Comparison of ENCODE assay signal across 9 cellular contexts in genomic region chr3:38843898-38844297, GRCh38. TPM values are rescaled to one million over a fixed set of nuclear protein-coding genes. Genes with fewer than 3 reads are reported as not detected.
DNase-seq lines count a peak whose midpoint lies in the region; ATAC-seq and TF ChIP-seq lines count a peak whose summit lies in the region.
"Had no signal": no experiment of that assay in that cellular context is flagged by ENCODE, and none has a peak within 500 bp of the region (broad histone marks: within the 10 kb centered on the region; RNA-seq: fewer than 3 reads in every experiment).

No MANE protein-coding gene starts in this region.

- H3F3A ChIP-seq in neural progenitor cell (ENCODE audit: low read depth), result no peaks in the 10 kb centered on the region

- H3K4me3 Mint-ChIP-seq in neural progenitor cell, result no peak overlapping the region

- no peak for ATAC-seq in HG03108 (IDR thresholded peaks at IDR 0.05; ENCODE audit: unreplicated experiment)

- H3K4me2 ChIP-seq in neural progenitor cell, result no peak overlapping the region

- no peaks in the 10 kb centered on the region for H3K27me3 ChIP-seq in neural progenitor cell
- H3K27me3 ChIP-seq in thyroid gland, result no peaks in the 10 kb centered on the region
- no peaks in the 10 kb centered on the region for H3K27me3 ChIP-seq in prostate gland (replicated peaks; ENCODE audit: insufficient read depth)
- H3K27me3 ChIP-seq in sigmoid colon, result no peaks in the 10 kb centered on the region

- H3K27ac ChIP-seq in neural progenitor cell (no peak overlapping the region), thyroid gland (no peak overlapping the region), prostate gland (no peak overlapping the region), sigmoid colon (no peak overlapping the region)
- H3K27ac ChIP-seq: SJSA1 had no signal

- H3K9ac ChIP-seq in neural progenitor cell, result no peak overlapping the region

- H3K36me3 ChIP-seq in neural progenitor cell, result no peaks in the 10 kb centered on the region
- no peaks in the 10 kb centered on the region for H3K36me3 ChIP-seq in thyroid gland
- H3K36me3 ChIP-seq in prostate gland, result no peaks in the 10 kb centered on the region
- no peaks in the 10 kb centered on the region for H3K36me3 ChIP-seq in sigmoid colon
- H3K36me3 ChIP-seq: SJSA1 had no signal

- no peak for TF ChIP-seq EP300 in sigmoid colon (IDR thresholded peaks at IDR 0.05)

- DNase-seq in GM10266 (ENCODE audit: extremely low spot score), result no peak
- DNase-seq in NCI-H1417 treated with DMSO at 0.1 percent for 48 hours (lab: John Stamatoyannopoulos, UW), result peak; percentile 1
- peak; percentile 64 for DNase-seq in dedifferentiated amniotic fluid mesenchymal stem cell (ENCODE audit: extremely low spot score)
- DNase-seq in neural progenitor cell (ENCODE audit: low spot score), result peak; percentile 62
- no peak for DNase-seq in thyroid gland
- DNase-seq in prostate gland (ENCODE audit: low spot score), result no peak
- no peak for DNase-seq in sigmoid colon

- H3K27me3 Mint-ChIP-seq in neural progenitor cell (ENCODE audit: insufficient read depth, low read depth), result peaks cover 7% of the 10 kb centered on the region

- peak; percentile 32 for TF ChIP-seq CTCF in GM10266 (IDR thresholded peaks at IDR 0.05; ENCODE audit: control insufficient read depth, insufficient read depth, low read depth, missing control alignments)
- peak; percentile 59 for TF ChIP-seq CTCF in neural progenitor cell (IDR thresholded peaks at IDR 0.05)
- TF ChIP-seq CTCF in thyroid gland (IDR thresholded peaks at IDR 0.05), result peak in 1 of 6 experiments; percentile 10
- TF ChIP-seq CTCF in prostate gland (IDR thresholded peaks at IDR 0.05), result peak in 2 of 4 experiments; percentile 8 to 37
- no peak for TF ChIP-seq CTCF in sigmoid colon (IDR thresholded peaks at IDR 0.05)

- WGBS in thyroid gland, 2 donors, result 56 to 68% methylated on average over 2 of the region's 2 CpGs
- 30% methylated on average over 2 of the region's 2 CpGs for WGBS in prostate gland
- 57 to 64% methylated on average over 2 of the region's 2 CpGs for WGBS in sigmoid colon, 2 donors

- no peaks in the 10 kb centered on the region for H4K20me1 ChIP-seq in neural progenitor cell (ENCODE audit: low read depth)

- no peak overlapping the region for H2AFZ ChIP-seq in neural progenitor cell (replicated peaks)

- H3K4me1 Mint-ChIP-seq in neural progenitor cell, result peaks cover 3% of the 10 kb centered on the region

- H3K4me3 ChIP-seq in neural progenitor cell (no peak overlapping the region), thyroid gland (replicated peaks in 1 of 3) (no peak overlapping the region), prostate gland (no peak overlapping the region), sigmoid colon (no peak overlapping the region)
- H3K4me3 ChIP-seq: SJSA1 had no signal

- no peaks in the 10 kb centered on the region for H3K9me3 ChIP-seq in neural progenitor cell (ENCODE audit: low read depth)
- no peaks in the 10 kb centered on the region for H3K9me3 ChIP-seq in thyroid gland
- H3K9me3 ChIP-seq in prostate gland, result no peaks in the 10 kb centered on the region
- no peaks in the 10 kb centered on the region for H3K9me3 ChIP-seq in sigmoid colon
- H3K9me3 ChIP-seq: SJSA1 had no signal

- H3K79me2 ChIP-seq in neural progenitor cell (ENCODE audit: low read depth), result no peaks in the 10 kb centered on the region

- H3K36me3 Mint-ChIP-seq in neural progenitor cell, result no peaks in the 10 kb centered on the region

- TF ChIP-seq POLR2A in thyroid gland (IDR thresholded peaks at IDR 0.05) (no peak), prostate gland (IDR thresholded peaks at IDR 0.05) (no peak), sigmoid colon (IDR thresholded peaks at IDR 0.05) (no peak)

- H3K4me1 ChIP-seq in neural progenitor cell, result no peaks in the 10 kb centered on the region
- no peaks in the 10 kb centered on the region for H3K4me1 ChIP-seq in thyroid gland
- no peaks in the 10 kb centered on the region for H3K4me1 ChIP-seq in prostate gland (replicated peaks)
- H3K4me1 ChIP-seq in sigmoid colon, result no peaks in the 10 kb centered on the region
- H3K4me1 ChIP-seq: SJSA1 had no signal

- intact Hi-C loops in thyroid gland (cut with DNase I), result no loop called here
- intact Hi-C loops in prostate gland (cut with DNase I), result loop anchor here (5.0 kb wide), 1 partner anchor 322 kb away; no protein-coding TSS in a partner anchor
- intact Hi-C loops in sigmoid colon (cut with DNase I), result loop anchor here (5.0 kb wide), 1 partner anchor 322 kb away; no protein-coding TSS in a partner anchor

- H3K9me3 Mint-ChIP-seq in neural progenitor cell, result no peaks in the 10 kb centered on the region

- H3K27ac Mint-ChIP-seq in neural progenitor cell, result no peak overlapping the region

RNA-seq across cellular contexts. Expression of gene SCN10A, which starts 27.9 kb away (rescaled TPM):
- not detected in 2 replicates for total RNA-seq in neural progenitor cell (ENCODE audit: low replicate concordance)
- total RNA-seq in thyroid gland, result not detected
- total RNA-seq in prostate gland, result not detected
- not detected for total RNA-seq in sigmoid colon
- polyA plus RNA-seq in sigmoid colon, result not detected
- total RNA-seq: SJSA1 had no signal

Comparison
In these comparisons a context has a peak if more than half of its experiments do, and no peak if none do; other contexts are left out.
1. DNase-seq: peak in NCI-H1417 treated with DMSO at 0.1 percent for 48 hours (single experiment), dedifferentiated amniotic fluid mesenchymal stem cell (single experiment) and neural progenitor cell (single experiment); none in GM10266 (single experiment), thyroid gland (0 of 2), prostate gland (single experiment) and sigmoid colon (single experiment).
2. CTCF ChIP-seq: peak in GM10266 (single experiment) and neural progenitor cell (single experiment); none in sigmoid colon (0 of 4).